8 cellular contexts compared by ENCODE assay signal in genomic region chr12:121796855-121797751, GRCh38. TPM values are rescaled to one million over a fixed set of nuclear protein-coding genes. Genes with fewer than 3 reads are reported as not detected.
DNase-seq lines count a peak whose midpoint lies in the region; ATAC-seq and TF ChIP-seq lines count a peak whose summit lies in the region.

No MANE protein-coding gene starts in this region.

- peaks cover 45 to 53% of the 10 kb centered on the region in 2 experiments for H3K4me1 Mint-ChIP-seq in H9

- H3K36me3 ChIP-seq in A673 (ENCODE audit: insufficient read depth, low read length, poor library complexity, severe bottlenecking): peaks cover 24% of the 10 kb centered on the region
- H3K36me3 ChIP-seq in PC-9 (ENCODE audit: low read depth): no peaks in the 10 kb centered on the region
- H3K36me3 ChIP-seq in smooth muscle cell (ENCODE audit: low read depth): no peaks in the 10 kb centered on the region

- ATAC-seq in HG03175 (IDR thresholded peaks at IDR 0.05; ENCODE audit: unreplicated experiment) (no peak), GM18870 (IDR thresholded peaks at IDR 0.05; ENCODE audit: unreplicated experiment) (no peak)

- no peaks in the 10 kb centered on the region; a peak in 1 of 5 replicates for H3K9me3 Mint-ChIP-seq in H9

- H3K9me3 ChIP-seq in A673 (ENCODE audit: low read depth, low read length, poor library complexity, severe bottlenecking) (no peaks in the 10 kb centered on the region), H9 (ENCODE audit: control insufficient read depth, low read depth, low read length) (no peaks in the 10 kb centered on the region), PC-9 (ENCODE audit: insufficient read depth, low read depth) (no peaks in the 10 kb centered on the region), smooth muscle cell (replicated peaks; ENCODE audit: low read depth) (no peaks in the 10 kb centered on the region)

- H3K4me3 ChIP-seq in A673 (ENCODE audit: low read depth, low read length, poor library complexity, severe bottlenecking): no peak overlapping the region
- peak overlapping the region; percentile 17; the same call in 1 of the 2 replicates for H3K4me3 ChIP-seq in PC-9
- peak overlapping the region; percentile 82 for H3K4me3 ChIP-seq in smooth muscle cell

- H3F3A ChIP-seq in PC-9 (ENCODE audit: insufficient read depth, low read depth) (peaks cover 64% of the 10 kb centered on the region), smooth muscle cell (ENCODE audit: low read depth) (peaks cover 25% of the 10 kb centered on the region)

- no peak overlapping the region for H2BK12ac ChIP-seq in H9 (ENCODE audit: insufficient read length, low read depth, low read length)

- no peak overlapping the region for H2AK5ac ChIP-seq in H9 (ENCODE audit: insufficient read length, low read length)

- no peak overlapping the region for H4K5ac ChIP-seq in H9 (ENCODE audit: insufficient read length, low read depth, low read length)

- H3K9ac ChIP-seq in H9 (ENCODE audit: extremely low read depth, insufficient read length, low read length) (no peak overlapping the region), smooth muscle cell (ENCODE audit: low read depth) (peak overlapping the region; percentile 29)

- H2AFZ ChIP-seq in H9 (ENCODE audit: low read length) (no peak overlapping the region), PC-9 (no peak overlapping the region), smooth muscle cell (ENCODE audit: low read depth) (no peak overlapping the region)

- peak overlapping the region; percentile 48 for H3K27ac ChIP-seq in A673 (ENCODE audit: low read depth, low read length, poor library complexity, severe bottlenecking)
- H3K27ac ChIP-seq in H9 (ENCODE audit: insufficient read length, low read depth, low read length): no peak overlapping the region
- peak overlapping the region; percentile 69 for H3K27ac ChIP-seq in PC-9
- H3K27ac ChIP-seq in smooth muscle cell (ENCODE audit: low read depth): peak overlapping the region; percentile 99

- TF ChIP-seq CTCF in A673 (conservative IDR thresholded peaks at IDR 0.05; ENCODE audit: low read depth, low read length) (no peak), H9 (conservative IDR thresholded peaks at IDR 0.05) (peak; percentile 50; the same call in 2 of the 3 replicates), PC-9 (conservative IDR thresholded peaks at IDR 0.05) (peak; percentile 33; the same call in 1 of the 2 replicates), smooth muscle cell (IDR thresholded peaks at IDR 0.05; ENCODE audit: borderline replicate concordance, insufficient read depth, poor library complexity, severe bottlenecking) (peak; percentile 12)

- intact Hi-C loops in A673 (cut with micrococcal nuclease; ENCODE audit: unreplicated experiment) (no loop called here), PC-9 (cut with micrococcal nuclease; ENCODE audit: unreplicated experiment) (loop anchor here (1.0 to 10.0 kb wide), 4 partner anchors 91 to 572 kb away; partner anchors contain the start of gene PSMD9)

- H3K36me3 Mint-ChIP-seq in H9 (ENCODE audit: insufficient read depth in 1 of 3, low read depth in 3 of 3): peaks cover 17 to 42% (median 31%) of the 10 kb centered on the region in 3 experiments

- peaks cover 29% of the 10 kb centered on the region for H3K23me2 ChIP-seq in H9 (ENCODE audit: insufficient read length, low read depth, low read length, poor library complexity, severe bottlenecking)

- peaks cover 36% of the 10 kb centered on the region for H3K4me1 ChIP-seq in A673 (ENCODE audit: insufficient read depth, low read length, poor library complexity, severe bottlenecking)
- H3K4me1 ChIP-seq in H9 (ENCODE audit: insufficient read depth, low read length): peaks cover 4% of the 10 kb centered on the region; the same call in 1 of the 2 replicates
- peaks cover 48% of the 10 kb centered on the region for H3K4me1 ChIP-seq in PC-9 (replicated peaks; ENCODE audit: insufficient read depth)
- peaks cover 35% of the 10 kb centered on the region for H3K4me1 ChIP-seq in smooth muscle cell (ENCODE audit: low read depth)

- H3K23ac ChIP-seq in H9 (ENCODE audit: insufficient read length, low read depth, low read length): no peak overlapping the region

- no peak overlapping the region for H2BK15ac ChIP-seq in H9 (ENCODE audit: low read depth, low read length)

- peaks cover 3% of the 10 kb centered on the region for H3K27me3 Mint-ChIP-seq in H9 (ENCODE audit: low read depth)

- BruUV-seq in A673 (replicated peaks; lab: Mats Ljungman, UMichigan) (no TSS peak), PC-9 (replicated peaks; lab: Mats Ljungman, UMichigan) (no TSS peak)

- no peak overlapping the region for H3K18ac ChIP-seq in H9 (ENCODE audit: insufficient read length, low read depth, low read length)

- H4K20me1 ChIP-seq in H9 (ENCODE audit: control insufficient read depth, insufficient read depth, insufficient read length): no peaks in the 10 kb centered on the region
- no peaks in the 10 kb centered on the region for H4K20me1 ChIP-seq in PC-9 (ENCODE audit: insufficient read depth)
- H4K20me1 ChIP-seq in smooth muscle cell (ENCODE audit: low read depth): peaks cover 47% of the 10 kb centered on the region

- no peak overlapping the region for H3T11ph ChIP-seq in H9 (ENCODE audit: low read length)

- H3K4me2 ChIP-seq in H9 (ENCODE audit: insufficient read depth, insufficient read length, low read length) (peak overlapping the region; percentile 13), PC-9 (peak overlapping the region; percentile 72), smooth muscle cell (peak overlapping the region; percentile 99)

- H3K79me2 ChIP-seq in H9 (ENCODE audit: insufficient read depth, low read length) (no peaks in the 10 kb centered on the region; the same call in 1 of the 2 replicates), PC-9 (ENCODE audit: low read depth) (peaks cover 61% of the 10 kb centered on the region), smooth muscle cell (ENCODE audit: low read depth) (peaks cover 40% of the 10 kb centered on the region)

- H3K27ac Mint-ChIP-seq in H9: peak overlapping the region; percentile 90 to 92 (median 90); a peak in 6 of 7 replicates

- H3K56ac ChIP-seq in H9 (ENCODE audit: insufficient read length, low read depth, low read length): no peak overlapping the region

- WGBS in H9 (ENCODE audit: extremely low coverage, insufficient read length, low lambda C conversion rate): no CpG with 5 or more reads among the region's 39 CpGs
- 19% methylated on average over 34 of the region's 39 CpGs for WGBS in smooth muscle cell (ENCODE audit: low lambda C conversion rate)

- H3K4ac ChIP-seq in H9 (ENCODE audit: low read depth, low read length): no peak overlapping the region

- no peak overlapping the region for H2BK5ac ChIP-seq in H9 (ENCODE audit: insufficient read length, low read length)

- no peak overlapping the region for H4K8ac ChIP-seq in H9 (replicated peaks; ENCODE audit: insufficient read length, low read depth, low read length)

- CTCF ChIA-PET in A673 (lab: Charles Lee): interaction anchor here (1.1 to 4.6 kb wide), 2 partner anchors 14 kb away, joined by 3 to 82 read pairs; no protein-coding TSS in a partner anchor
- CTCF ChIA-PET in PC-9 (lab: Charles Lee): interaction anchor here (0.6 to 4.9 kb wide), 7 partner anchors 9 to 1929 kb away, joined by 3 to 48 read pairs (median 7); partner anchors contain the start of gene PSMD9

- no peak overlapping the region for H2BK20ac ChIP-seq in H9 (ENCODE audit: low read depth, low read length, poor library complexity, severe bottlenecking)

- peak overlapping the region; percentile 60 to 71 for H3K4me3 Mint-ChIP-seq in H9

- no peak overlapping the region for H2BK120ac ChIP-seq in H9 (ENCODE audit: low read depth, low read length, poor library complexity, severe bottlenecking)

- H3K27me3 ChIP-seq in A673 (replicated peaks; ENCODE audit: insufficient read depth, low read depth, low read length, poor library complexity): no peaks in the 10 kb centered on the region
- no peaks in the 10 kb centered on the region for H3K27me3 ChIP-seq in H9 (ENCODE audit: insufficient read depth, low read length)
- H3K27me3 ChIP-seq in PC-9 (ENCODE audit: insufficient read depth, low read depth): no peaks in the 10 kb centered on the region
- no peaks in the 10 kb centered on the region for H3K27me3 ChIP-seq in smooth muscle cell (ENCODE audit: low read depth)

- H3K14ac ChIP-seq in H9 (ENCODE audit: insufficient read depth, low read length): no peak overlapping the region

- H3K9me2 ChIP-seq in PC-9 (ENCODE audit: insufficient read depth): no peaks in the 10 kb centered on the region

- POLR2A ChIA-PET in A673 (lab: Charles Lee; ENCODE audit: low non-redundant PET) (interaction anchor here (0.6 to 1.1 kb wide), 2 partner anchors 9 to 704 kb away, joined by 3 to 5 read pairs; no protein-coding TSS in a partner anchor), PC-9 (lab: Charles Lee; ENCODE audit: unreplicated experiment) (interaction anchor here (0.5 to 0.6 kb wide), 4 partner anchors 80 to 1472 kb away, joined by 3 to 7 read pairs (median 3); no protein-coding TSS in a partner anchor)

- DNase-seq in A673 (ENCODE audit: low spot score) (no peak), H9 (peak; percentile 98), PC-9 (peak; percentile 96 to 97), cortex of kidney (lab: John Stamatoyannopoulos, UW) (peak; percentile 68), kidney glomerular epithelial cell (lab: John Stamatoyannopoulos, UW) (peak; percentile 84), smooth muscle cell (lab: John Stamatoyannopoulos, UW; ENCODE audit: unreplicated experiment) (peak; percentile 52)

- H3K79me1 ChIP-seq in H9 (ENCODE audit: insufficient read depth, low read depth, low read length, poor library complexity, severe bottlenecking): no peaks in the 10 kb centered on the region

- no peak overlapping the region for H4K91ac ChIP-seq in H9 (ENCODE audit: insufficient read length, low read depth, low read length)

RNA-seq across cellular contexts. Expression of gene RHOF, which starts 3.6 kb away (rescaled TPM):
- total RNA-seq in A673 (2021): 21.1 and 24.3 TPM in 2 replicates
- total RNA-seq in H9 (2021): 29.1 and 29.3 TPM in 2 replicates
- total RNA-seq in PC-9 (2021): 132 and 179 TPM in 2 replicates
- 12.7 and 25.9 TPM in 2 replicates for total RNA-seq in smooth muscle cell
- polyA plus RNA-seq in smooth muscle cell: 13.8 and 15.3 TPM in 2 replicates

RNA-seq across cellular contexts. Expression of gene SETD1B, which starts 6.7 kb away (rescaled TPM):
- total RNA-seq in A673 (2021) (23.8 and 24.5 TPM in 2 replicates), H9 (2021) (38.2 and 40.4 TPM in 2 replicates), PC-9 (2021) (16.4 and 22.6 TPM in 2 replicates), smooth muscle cell (2.7 and 4.2 TPM in 2 replicates)
- 1.9 and 2.9 TPM in 2 replicates for polyA plus RNA-seq in smooth muscle cell

Comparison
In these comparisons a context has a peak if more than half of its experiments do, and no peak if none do; other contexts are left out.
1. H3K4me2 ChIP-seq: peak in every context shown above with its lines; median percentile 99 in smooth muscle cell; 72 in PC-9; 13 in H9.